24 cellular contexts compared by ENCODE assay signal in the genomic region with DNA sequence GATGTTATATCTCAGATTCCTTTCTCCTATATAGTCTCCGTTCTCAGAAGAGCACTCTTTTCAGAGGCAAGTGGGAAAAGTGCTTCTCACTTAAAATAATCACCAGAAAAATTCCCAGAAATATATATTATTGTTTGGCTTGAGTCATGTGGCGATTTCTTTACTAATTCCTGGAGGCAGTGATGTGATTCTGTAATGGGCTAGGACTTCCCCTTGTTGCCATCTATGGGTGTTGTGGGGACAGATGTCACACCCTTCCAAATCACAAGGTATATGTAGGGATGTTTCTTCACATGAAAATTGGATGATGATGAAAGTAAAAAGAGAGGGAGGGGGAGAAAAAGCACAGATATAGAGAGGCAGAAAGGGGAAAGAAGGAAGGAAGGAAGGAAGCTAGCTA.
"Had no signal": no experiment of that assay in that cellular context is flagged by ENCODE, and none has a peak within 500 bp of the region (broad histone marks: within the 10 kb centered on the region; RNA-seq: fewer than 3 reads in every experiment).

No MANE protein-coding gene starts in this region.

- H3K4me2 ChIP-seq: SK-N-SH had no signal

- H3K9ac ChIP-seq: SK-N-SH had no signal

- H3K9me3 ChIP-seq: SK-N-SH had no signal

- ATAC-seq: Panc1, PC-3, T-cell had no signal

- H3K27ac ChIP-seq: RWPE1 had no signal

- DNase-seq: KBM-7, MV-4-11, NCI-H1048, NCI-H1105, NCI-H1417, NCI-H1436 treated with DMSO at 0.1 percent for 48 hours, NCI-H1694, NCI-H187 treated with DMSO at 0.1 percent for 48 hours, NCI-H2081, NCI-H2107, NCI-H2171, NCI-H226, NCI-H446, NCI-H510A, NCI-H524 treated with DMSO at 0.1 percent for 48 hours, NCI-H69, NCI-H774, PC-3, SHP77, SK-N-SH, SW 1271, T-cell had no signal
